ENCODE assay signal across 20 cellular contexts in genomic region chr3:124997303-124998246, GRCh38. TPM values are rescaled to one million over a fixed set of nuclear protein-coding genes. Genes with fewer than 3 reads are reported as not detected.
DNase-seq lines count a peak whose midpoint lies in the region; ATAC-seq and TF ChIP-seq lines count a peak whose summit lies in the region.
"Had no signal": no experiment of that assay in that cellular context is flagged by ENCODE, and none has a peak within 500 bp of the region (broad histone marks: within the 10 kb centered on the region; RNA-seq: fewer than 3 reads in every experiment).

No MANE protein-coding gene starts in this region.

- peak; percentile 18; the same call in 1 of the 2 replicates for TF ChIP-seq RAD21 in SK-N-SH (IDR thresholded peaks at IDR 0.05; ENCODE audit: low read length)

- H3K9ac ChIP-seq in SK-N-SH = no peak overlapping the region
- no peak overlapping the region for H3K9ac ChIP-seq in stomach smooth muscle (ENCODE audit: low read length in 2 of 2)

- H2AFZ ChIP-seq in SK-N-SH (ENCODE audit: low read depth) = no peak overlapping the region

- TF ChIP-seq POLR2A in Peyer's patch (IDR thresholded peaks at IDR 0.05) = no peak

- DNase-seq in cardiac muscle cell (ENCODE audit: low read depth in 1 of 2, low spot score in 1 of 2) (no peak), cardiac septum (ENCODE audit: low spot score) (no peak), SK-N-SH (peak; percentile 55), right cardiac atrium (peak in 1 of 3 donors; percentile 31), Peyer's patch (no peak), globus pallidus (ENCODE audit: low spot score) (no peak)
- no peak for DNase-seq in stimulated activated CD4-positive, alpha-beta T cell treated with anti-CD3 and anti-CD28 coated beads, Interleukin-4, amount 100 ng/mL, for 1 hour
- DNase-seq: activated CD4-positive, alpha-beta T cell treated with anti-CD3 and anti-CD28 coated beads, Interleukin-2, amount 50 U/mL, for 4 hours; brain microvascular endothelial cell; CD4-positive, alpha-beta T cell; dermis blood vessel endothelial cell; DMS79 treated with DMSO at 0.1 percent for 48 hours; NCI-H226; nephron progenitor cell; stimulated activated naive B cell treated with anti-CD40 and anti-IgM and Interleukin-4, amounts not matched to agents 10 μg/mL and 1 μg/mL and 100 μg/mL, for 72 hours; SW 1271 had no signal

- no peak overlapping the region for H3K4me2 ChIP-seq in SK-N-SH

- no peaks in the 10 kb centered on the region for H4K20me1 ChIP-seq in SK-N-SH (ENCODE audit: insufficient read depth)

- H3K27ac ChIP-seq in cardiac muscle cell (peak overlapping the region; percentile 80), SK-N-SH (ENCODE audit: low read depth in 2 of 2, low read length in 1 of 2) (peak overlapping the region in 1 of 2 experiments; percentile 77; a peak in 2 of 4 replicates), right cardiac atrium (ENCODE audit: low read length) (no peak overlapping the region), stomach smooth muscle (ENCODE audit: low read length) (peak overlapping the region; percentile 69), Peyer's patch (no peak overlapping the region)
- H3K27ac ChIP-seq: brain microvascular endothelial cell, prostate gland, tibial nerve had no signal

- H3K9me3 ChIP-seq in cardiac muscle cell (ENCODE audit: low read depth) = no peaks in the 10 kb centered on the region
- no peaks in the 10 kb centered on the region for H3K9me3 ChIP-seq in SK-N-SH
- H3K9me3 ChIP-seq in right cardiac atrium (ENCODE audit: control insufficient read depth, low read length) = no peaks in the 10 kb centered on the region
- no peaks in the 10 kb centered on the region for H3K9me3 ChIP-seq in stomach smooth muscle (ENCODE audit: control insufficient read depth in 2 of 2, low read length in 2 of 2)
- H3K9me3 ChIP-seq in Peyer's patch = no peaks in the 10 kb centered on the region
- H3K9me3 ChIP-seq: prostate gland, tibial nerve had no signal

- H3K27me3 ChIP-seq in cardiac muscle cell (no peaks in the 10 kb centered on the region), SK-N-SH (ENCODE audit: insufficient read depth) (no peaks in the 10 kb centered on the region), right cardiac atrium (ENCODE audit: control insufficient read depth, insufficient read depth) (no peaks in the 10 kb centered on the region), stomach smooth muscle (ENCODE audit: control insufficient read depth in 1 of 2, insufficient read depth in 2 of 2, low read length in 2 of 2) (no peaks in the 10 kb centered on the region), Peyer's patch (no peaks in the 10 kb centered on the region)
- H3K27me3 ChIP-seq: brain microvascular endothelial cell, tibial nerve had no signal

- H3K4me1 ChIP-seq in cardiac muscle cell (ENCODE audit: low read depth) (peaks cover 40% of the 10 kb centered on the region), SK-N-SH (ENCODE audit: control insufficient read depth in 1 of 2, insufficient read depth in 2 of 2, low read depth in 1 of 2, low read length in 1 of 2) (peaks cover 0 to 40% of the 10 kb centered on the region in 2 experiments; a peak in 2 of 4 replicates), right cardiac atrium (ENCODE audit: control insufficient read depth, insufficient read depth, low read length) (peaks cover 26% of the 10 kb centered on the region), stomach smooth muscle (ENCODE audit: control insufficient read depth, insufficient read depth, low read length) (peaks cover 64% of the 10 kb centered on the region), Peyer's patch (peaks cover 0 to 28% (median 0%) of the 10 kb centered on the region in 4 donors)

- POLR2A ChIA-PET in SK-N-SH (lab: Yijun Ruan, JAX) = no interaction called here

- TF ChIP-seq EP300 in SK-N-SH (IDR thresholded peaks at IDR 0.05; ENCODE audit: borderline replicate concordance in 1 of 2, low read depth in 1 of 2, low read length in 1 of 2) = peak in 1 of 2 experiments; percentile 75; a peak in 1 of 4 replicates

- intact Hi-C loops in cardiac septum (cut with DNase I) = loop anchor here (5.0 to 10.0 kb wide), 2 partner anchors 145 to 377 kb away; partner anchors contain the start of gene ZNF148
- intact Hi-C loops in right cardiac atrium (cut with DNase I) = loop anchor here in 3 of 4 donors (2.0 to 10.0 kb wide), 5 partner anchors 45 to 440 kb away; no protein-coding TSS in a partner anchor

- peaks cover 4% of the 10 kb centered on the region; the same call in 1 of the 2 replicates for H3K79me2 ChIP-seq in SK-N-SH (ENCODE audit: insufficient read depth)

- CTCF ChIA-PET in SK-N-SH (lab: Yijun Ruan, JAX) = interaction anchor here (0.5 to 10.2 kb wide), 8 partner anchors 24 to 597 kb away, joined by 3 to 134 read pairs (median 3); no protein-coding TSS in a partner anchor

- peaks cover 31% of the 10 kb centered on the region for H3K36me3 ChIP-seq in cardiac muscle cell
- H3K36me3 ChIP-seq in SK-N-SH (replicated peaks in 1 of 2; ENCODE audit: control insufficient read depth in 1 of 2, insufficient read depth in 2 of 2, low read length in 1 of 2) = peaks cover 53 to 66% of the 10 kb centered on the region in 2 experiments
- H3K36me3 ChIP-seq in stomach smooth muscle (ENCODE audit: control insufficient read depth in 2 of 2, insufficient read depth in 2 of 2, low read length in 2 of 2) = peaks cover 30 to 32% of the 10 kb centered on the region in 2 donors
- peaks cover 0 to 19% (median 0%) of the 10 kb centered on the region in 3 donors for H3K36me3 ChIP-seq in Peyer's patch
- H3K36me3 ChIP-seq: prostate gland had no signal

- peaks cover 4% of the 10 kb centered on the region for H3F3A ChIP-seq in SK-N-SH (replicated peaks; ENCODE audit: insufficient read depth)

- WGBS in SK-N-SH (ENCODE audit: low lambda C conversion rate) = 81% methylated on average over 21 of the region's 21 CpGs
- WGBS in right cardiac atrium = 73% methylated on average over 21 of the region's 21 CpGs

- ATAC-seq in right cardiac atrium = peak; percentile 32 to 56
- ATAC-seq: activated naive CD4-positive, alpha-beta T cell treated with anti-CD3 and anti-CD28 coated beads, Interleukin-2, amount 50 U/mL, for 72 hours; stimulated activated naive B cell treated with anti-CD40 and anti-IgM and Interleukin-4, amounts not matched to agents 10 μg/mL and 1 μg/mL and 100 μg/mL, for 72 hours had no signal

- H3K4me3 ChIP-seq in cardiac muscle cell (no peak overlapping the region), SK-N-SH (ENCODE audit: low read depth in 2 of 2, low read length in 1 of 2) (no peak overlapping the region), right cardiac atrium (ENCODE audit: low read length) (no peak overlapping the region), stomach smooth muscle (ENCODE audit: low read length in 2 of 2) (peak overlapping the region in 1 of 2 donors; percentile 52), Peyer's patch (no peak overlapping the region)
- H3K4me3 ChIP-seq: prostate gland, tibial nerve had no signal

- TF ChIP-seq CTCF in cardiac muscle cell (IDR thresholded peaks at IDR 0.05; ENCODE audit: low read depth, low read length) (no peak), SK-N-SH (IDR thresholded peaks at IDR 0.05) (no peak), Peyer's patch (IDR thresholded peaks at IDR 0.05) (no peak)

- no peaks in the 10 kb centered on the region for H3K9me2 ChIP-seq in SK-N-SH

TF ChIP-seq in SK-N-SH, 30 proteins besides CTCF, POLR2A, EP300 and RAD21:
- TF ChIP-seq MXI1 (IDR thresholded peaks at IDR 0.05; ENCODE audit: low read depth, low read length) = peak; percentile 45; the same call in 1 of the 2 replicates
- peak; percentile 84; the same call in 1 of the 2 replicates for TF ChIP-seq RCOR1 (IDR thresholded peaks at IDR 0.05; ENCODE audit: low read length)
- no peak for TF ChIP-seq SIN3A (IDR thresholded peaks at IDR 0.05; ENCODE audit: borderline replicate concordance, low read depth, low read length)
- TF ChIP-seq REST (IDR thresholded peaks at IDR 0.05; ENCODE audit: low read depth, low read length) = no peak
- TF ChIP-seq GATA2 (CRISPR knock-in tag; IDR thresholded peaks at IDR 0.05) = peak; percentile 46; the same call in 1 of the 2 replicates
- no peak for TF ChIP-seq EZH2phosphoT487 (IDR thresholded peaks at IDR 0.05; ENCODE audit: borderline replicate concordance, low read depth)
- TF ChIP-seq JUND (IDR thresholded peaks at IDR 0.05) = no peak
- no peak; the same call in 1 of the 2 replicates for TF ChIP-seq RFX5 (IDR thresholded peaks at IDR 0.05; ENCODE audit: low read length)

RNA-seq across cellular contexts. Expression of gene HEG1, which starts 58.2 kb away (rescaled TPM):
- total RNA-seq in cardiac muscle cell (16.5 and 42.7 TPM in 2 replicates), cardiac septum (151 TPM), right cardiac atrium (100 to 1,000 TPM; 130 to 193 (median 151) TPM), Peyer's patch (10 to 100 TPM in 3 of 4 donors, 1 to 10 TPM in 1; 6.0 to 52.8 (median 10.9) TPM)
- polyA plus RNA-seq in cardiac muscle cell (17.4 and 24.9 TPM in 2 replicates), SK-N-SH (2012; rRNA removed) (27.7 and 29.1 TPM in 2 replicates), right cardiac atrium (42.3 TPM)
- polyA plus RNA-seq in SK-N-SH (2012; cell fraction: cytosol; rRNA removed) = 27.1 and 30.0 TPM in 2 replicates
- 33.3 and 48.2 TPM in 2 replicates for polyA plus RNA-seq in SK-N-SH (2012; cell fraction: nucleus; rRNA removed)

Comparison
In these comparisons a context has a peak if more than half of its experiments do, and no peak if none do; other contexts are left out.
1. H3K27ac ChIP-seq: peak in cardiac muscle cell (single experiment) and stomach smooth muscle (single experiment); none in right cardiac atrium (single experiment) and Peyer's patch (0 of 4).